In genomic region chr17:7560172-7561027, GRCh38 we compare ENCODE assay signal across 8 cellular contexts. TPM values are rescaled to one million over a fixed set of nuclear protein-coding genes. Genes with fewer than 3 reads are reported as not detected.
DNase-seq lines count a peak whose midpoint lies in the region; ATAC-seq and TF ChIP-seq lines count a peak whose summit lies in the region.

No MANE protein-coding gene starts in this region.

- H3K9me2 ChIP-seq in GM23338 (ENCODE audit: insufficient read depth), result no peaks in the 10 kb centered on the region

- peak overlapping the region; percentile 93 for H3K4me3 Mint-ChIP-seq in GM23338
- peak overlapping the region; percentile 92 to 96 (median 94) for H3K4me3 Mint-ChIP-seq in brain

- H3K27me3 Mint-ChIP-seq in GM23338 (ENCODE audit: insufficient read depth, low read depth, poor library complexity), result peaks cover 28% of the 10 kb centered on the region
- peaks cover 11% of the 10 kb centered on the region for H3K27me3 Mint-ChIP-seq in brain

- H3K4me1 ChIP-seq in A673 (ENCODE audit: insufficient read depth, low read length, poor library complexity, severe bottlenecking), result peaks cover 33% of the 10 kb centered on the region
- H3K4me1 ChIP-seq in GM23338 (ENCODE audit: insufficient read depth), result peaks cover 45% of the 10 kb centered on the region

- POLR2A ChIA-PET in A673 (lab: Charles Lee; ENCODE audit: low non-redundant PET), result interaction anchor here (0.5 to 0.7 kb wide), 3 partner anchors 47 to 231 kb away, joined by 3 to 5 read pairs (median 3); no protein-coding TSS in a partner anchor

- peak overlapping the region; percentile 92 for H3K27ac Mint-ChIP-seq in GM23338
- H3K27ac Mint-ChIP-seq in brain, result peak overlapping the region; percentile 97 to 99 (median 98)

- H3F3A ChIP-seq in GM23338 (replicated peaks; ENCODE audit: low read depth), result peaks cover 33% of the 10 kb centered on the region

- CTCF ChIA-PET in A673 (lab: Charles Lee), result interaction anchor here (0.5 to 1.8 kb wide), 30 partner anchors 9 to 590 kb away, joined by 3 to 32 read pairs (median 4); partner anchors contain the start of genes DNAH2, FGF11, NEURL4 and SLC2A4

- peaks cover 6% of the 10 kb centered on the region for H4K20me1 ChIP-seq in GM23338 (replicated peaks; ENCODE audit: insufficient read depth)

- peak overlapping the region; percentile 98 for H3K4me2 ChIP-seq in GM23338

- H3K27ac ChIP-seq in A673 (ENCODE audit: low read depth, low read length, poor library complexity, severe bottlenecking) (peak overlapping the region; percentile 92), GM23338 (ENCODE audit: low read depth) (peak overlapping the region; percentile 86)

- H3K4me1 Mint-ChIP-seq in GM23338 (peaks cover 52% of the 10 kb centered on the region), brain (peaks cover 62% of the 10 kb centered on the region)

- H3K4me3 ChIP-seq in A673 (ENCODE audit: low read depth, low read length, poor library complexity, severe bottlenecking) (peak overlapping the region; percentile 90), GM23338 (peak overlapping the region; percentile 96)

- H3K27me3 ChIP-seq in A673 (replicated peaks; ENCODE audit: insufficient read depth, low read depth, low read length, poor library complexity), result no peaks in the 10 kb centered on the region
- no peaks in the 10 kb centered on the region for H3K27me3 ChIP-seq in GM23338 (ENCODE audit: insufficient read depth)

- peaks cover 34% of the 10 kb centered on the region for H3K79me2 ChIP-seq in GM23338 (replicated peaks; ENCODE audit: insufficient read depth)

- peaks cover 25% of the 10 kb centered on the region for H3K36me3 Mint-ChIP-seq in GM23338 (ENCODE audit: low read depth)
- H3K36me3 Mint-ChIP-seq in brain, result peaks cover 13% of the 10 kb centered on the region

- DNase-seq in A673 (ENCODE audit: low spot score), result peak; percentile 83
- peak; percentile 94 for DNase-seq in GM23338 (ENCODE audit: low spot score)
- peak; percentile 85 for DNase-seq in SK-N-DZ (ENCODE audit: low spot score)
- DNase-seq in iris pigment epithelial cell (ENCODE audit: low read depth), result peak; percentile 68
- peak; percentile 79 for DNase-seq in stimulated activated CD4-positive, alpha-beta T cell treated with anti-CD3 and anti-CD28 coated beads, Interleukin-15, amount 100 ng/mL, for 24 hours

- 0 out of 2 replicates have a peak overlapping the region, but pooled peaks have one; percentile 43 for H2AFZ ChIP-seq in GM23338

- H3K9me3 ChIP-seq in A673 (ENCODE audit: low read depth, low read length, poor library complexity, severe bottlenecking), result no peaks in the 10 kb centered on the region

- H3K36me3 ChIP-seq in A673 (ENCODE audit: insufficient read depth, low read length, poor library complexity, severe bottlenecking), result peaks cover 22% of the 10 kb centered on the region
- peaks cover 10% of the 10 kb centered on the region; the same call in 1 of the 2 replicates for H3K36me3 ChIP-seq in GM23338 (ENCODE audit: insufficient read depth)

- ATAC-seq in GM23338 (peak; percentile 66), HG03442 (IDR thresholded peaks at IDR 0.05; ENCODE audit: unreplicated experiment) (no peak), GM21528 (IDR thresholded peaks at IDR 0.05; ENCODE audit: low FRiP score, unreplicated experiment) (no peak)

- TF ChIP-seq CTCF in A673 (conservative IDR thresholded peaks at IDR 0.05; ENCODE audit: low read depth, low read length), result peak; percentile 64
- TF ChIP-seq CTCF in GM23338 (conservative IDR thresholded peaks at IDR 0.05; ENCODE audit: low read depth in 2 of 2), result peak; percentile 60 to 64
- TF ChIP-seq CTCF in brain (conservative IDR thresholded peaks at IDR 0.05), result peak in 1 of 2 experiments; percentile 30

- no peaks in the 10 kb centered on the region for H3K9me3 Mint-ChIP-seq in GM23338
- H3K9me3 Mint-ChIP-seq in brain, result no peaks in the 10 kb centered on the region

- intact Hi-C loops in A673 (cut with micrococcal nuclease; ENCODE audit: unreplicated experiment), result loop anchor here (1.0 to 2.0 kb wide), 3 partner anchors 46 to 204 kb away; no protein-coding TSS in a partner anchor

- BruUV-seq in A673 (replicated peaks; lab: Mats Ljungman, UMichigan), result no TSS peak

TF ChIP-seq in GM23338, 12 proteins besides CTCF, POLR2A, EP300 and RAD21:
- no peak for TF ChIP-seq EZH2phosphoT487 (IDR thresholded peaks at IDR 0.05; ENCODE audit: unreplicated experiment)
- 0 out of 2 replicates have a peak, but pooled peaks have one; percentile 27 for TF ChIP-seq POLR2AphosphoS5 (IDR thresholded peaks at IDR 0.05; ENCODE audit: low read depth)
TF ChIP-seq in GM23338: peak in this region for 1.

RNA-seq across cellular contexts. Expression of gene SENP3, which starts 1.3 kb away (rescaled TPM):
- total RNA-seq in A673 (2021), result 113 and 122 TPM in 2 replicates
- 125 and 138 TPM in 2 replicates for total RNA-seq in GM23338 (2014; rRNA removed; shearing (Covaris generic))
- polyA plus RNA-seq in GM23338 (2016; fragmentation: Nextera tagmentation; extraction: Ambion mirVana) (5.5 and 6.5 TPM in 2 replicates), brain (ENCODE audit: insufficient read depth, low read depth, low replicate concordance) (125 TPM)
- polyA plus RNA-seq in SK-N-DZ (2014; cell fraction: cytosol; rRNA removed), result 240 and 288 TPM in 2 replicates
- polyA plus RNA-seq in SK-N-DZ (2014; cell fraction: nucleus; rRNA removed), result 144 and 185 TPM in 2 replicates

RNA-seq across cellular contexts. Expression of gene TNFSF13, which starts 1.9 kb away (rescaled TPM):
- 0.69 and 0.74 TPM in 2 replicates for total RNA-seq in A673 (2021)
- total RNA-seq in GM23338 (2014; rRNA removed; shearing (Covaris generic)), result 1.5 TPM in 1 of 2 replicates, not detected in the other
- polyA plus RNA-seq in GM23338 (2016; fragmentation: Nextera tagmentation; extraction: Ambion mirVana), result 1.9 and 2.2 TPM in 2 replicates
- polyA plus RNA-seq in SK-N-DZ (2014; cell fraction: cytosol; rRNA removed), result 1.4 TPM in 2 replicates
- polyA plus RNA-seq in SK-N-DZ (2014; cell fraction: nucleus; rRNA removed), result 4.9 and 5.4 TPM in 2 replicates
- polyA plus RNA-seq in brain (ENCODE audit: insufficient read depth, low read depth, low replicate concordance), result 17.3 TPM

RNA-seq across cellular contexts. Expression of gene TNFSF12, which starts 11.5 kb away (rescaled TPM):
- 0.55 and 0.75 TPM in 2 replicates for total RNA-seq in A673 (2021)
- total RNA-seq in GM23338 (2014; rRNA removed; shearing (Covaris generic)), result 1.6 and 6.0 TPM in 2 replicates
- polyA plus RNA-seq in GM23338 (2016; fragmentation: Nextera tagmentation; extraction: Ambion mirVana), result 3.5 and 5.1 TPM in 2 replicates
- not detected in 2 replicates for polyA plus RNA-seq in SK-N-DZ (2014; cell fraction: cytosol; rRNA removed)
- not detected in 2 replicates for polyA plus RNA-seq in SK-N-DZ (2014; cell fraction: nucleus; rRNA removed)
- polyA plus RNA-seq in brain (ENCODE audit: insufficient read depth, low read depth, low replicate concordance), result 34.5 TPM

RNA-seq across cellular contexts. Expression of gene CD68, which starts 19.0 kb away (rescaled TPM):
- total RNA-seq in A673 (2021), result 1.6 and 1.8 TPM in 2 replicates
- 0.62 TPM in 1 of 2 replicates, not detected in the other for total RNA-seq in GM23338 (2014; rRNA removed; shearing (Covaris generic))
- polyA plus RNA-seq in GM23338 (2016; fragmentation: Nextera tagmentation; extraction: Ambion mirVana) (not detected in 2 replicates), brain (ENCODE audit: insufficient read depth, low read depth, low replicate concordance) (23.2 TPM)
- 0.24 and 0.41 TPM in 2 replicates for polyA plus RNA-seq in SK-N-DZ (2014; cell fraction: cytosol; rRNA removed)
- not detected in 2 replicates for polyA plus RNA-seq in SK-N-DZ (2014; cell fraction: nucleus; rRNA removed)

RNA-seq across cellular contexts. Expression of gene MPDU1, which starts 23.3 kb away (rescaled TPM):
- 133 and 149 TPM in 2 replicates for total RNA-seq in A673 (2021)
- total RNA-seq in GM23338 (2014; rRNA removed; shearing (Covaris generic)), result 196 and 216 TPM in 2 replicates
- polyA plus RNA-seq in GM23338 (2016; fragmentation: Nextera tagmentation; extraction: Ambion mirVana), result 65.1 and 65.8 TPM in 2 replicates
- 211 and 280 TPM in 2 replicates for polyA plus RNA-seq in SK-N-DZ (2014; cell fraction: cytosol; rRNA removed)
- polyA plus RNA-seq in SK-N-DZ (2014; cell fraction: nucleus; rRNA removed), result 166 and 227 TPM in 2 replicates
- 148 TPM for polyA plus RNA-seq in brain (ENCODE audit: insufficient read depth, low read depth, low replicate concordance)
